29 cellular contexts compared by ENCODE assay signal in the genomic region with DNA sequence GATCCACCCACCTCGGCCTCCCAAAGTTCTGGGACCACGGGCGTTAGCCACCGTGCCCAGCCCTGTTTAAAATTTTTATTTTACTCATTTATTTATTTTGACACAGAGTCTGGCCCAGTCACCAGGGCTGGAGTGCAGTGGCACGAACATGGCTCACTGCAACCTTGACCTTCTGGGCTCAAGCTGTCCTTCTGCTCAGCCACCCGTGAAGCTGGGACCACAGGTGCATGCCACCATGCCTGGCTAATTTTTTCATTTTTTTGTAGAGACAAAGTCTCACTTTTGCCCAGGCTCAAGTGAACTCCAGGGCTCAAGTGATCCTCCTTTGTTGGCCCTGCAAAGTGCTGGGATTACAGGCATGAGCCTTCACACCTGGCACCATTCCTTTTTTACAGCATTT. TPM values are rescaled to one million over a fixed set of nuclear protein-coding genes. Genes with fewer than 3 reads are reported as not detected.
DNase-seq lines count a peak whose midpoint lies in the region; ATAC-seq and TF ChIP-seq lines count a peak whose summit lies in the region.
"Had no signal": no experiment of that assay in that cellular context is flagged by ENCODE, and none has a peak within 500 bp of the region (broad histone marks: within the 10 kb centered on the region; RNA-seq: fewer than 3 reads in every experiment).

No MANE protein-coding gene starts in this region.

- intact Hi-C loops in left lung (cut with DNase I): no loop called here

- H3K27me3 ChIP-seq in OCI-LY1 (ENCODE audit: insufficient read depth, low read length) (no peaks in the 10 kb centered on the region), left lung (no peaks in the 10 kb centered on the region)
- H3K27me3 ChIP-seq: BLaER1, breast epithelium, gastroesophageal sphincter, stomach had no signal

- ATAC-seq in GM18517 (IDR thresholded peaks at IDR 0.05; ENCODE audit: unreplicated experiment) (peak; percentile 67), HG02588 (IDR thresholded peaks at IDR 0.05; ENCODE audit: unreplicated experiment) (peak; percentile 66), GM21723 (IDR thresholded peaks at IDR 0.05; ENCODE audit: unreplicated experiment) (no peak), left lung (no peak)
- ATAC-seq: gastroesophageal sphincter, mucosa of descending colon, natural killer cell, psoas muscle, T-cell, WTC11 had no signal

- H3K27ac Mint-ChIP-seq in nephron progenitor cell: no peak overlapping the region
- H3K27ac Mint-ChIP-seq: activated CD4-positive, alpha-beta T cell treated with anti-CD3 and anti-CD28 coated beads, Interleukin-2, amount 10 ng/mL, durations not matched to agents 24 days and 14 days; activated naive CD8-positive, alpha-beta T cell; natural killer cell; T-cell; WTC11 had no signal

- no peak overlapping the region for H2AFZ ChIP-seq in OCI-LY1 (ENCODE audit: low read length)

- TF ChIP-seq CTCF in OCI-LY1 (IDR thresholded peaks at IDR 0.05; ENCODE audit: low read length) (no peak), nephron progenitor cell (IDR thresholded peaks at IDR 0.05) (no peak), left lung (IDR thresholded peaks at IDR 0.05) (no peak)

- H3K4me2 ChIP-seq in OCI-LY1 (ENCODE audit: low read length): peak overlapping the region; percentile 17; the same call in 1 of the 2 replicates
- H3K4me2 ChIP-seq: BLaER1, KMS-11 had no signal

- peak overlapping the region; percentile 81 for H3K27ac ChIP-seq in OCI-LY1 (ENCODE audit: low read depth, low read length, poor library complexity, severe bottlenecking)
- no peak overlapping the region for H3K27ac ChIP-seq in left lung
- H3K27ac ChIP-seq: BLaER1, breast epithelium, gastroesophageal sphincter, KMS-11, psoas muscle, RWPE1, stomach had no signal

- H3K4me1 Mint-ChIP-seq in nephron progenitor cell: peaks cover 40% of the 10 kb centered on the region
- H3K4me1 Mint-ChIP-seq: activated CD4-positive, alpha-beta T cell treated with anti-CD3 and anti-CD28 coated beads, Interleukin-2, amount 10 ng/mL, durations not matched to agents 24 days and 14 days; natural killer cell; T-cell had no signal

- H3K9ac ChIP-seq in OCI-LY1 (ENCODE audit: low read length): no peak overlapping the region
- H3K9ac ChIP-seq: BLaER1, KMS-11 had no signal

- H3K79me2 ChIP-seq in OCI-LY1 (ENCODE audit: insufficient read depth, low read length): no peaks in the 10 kb centered on the region

- H3K4me3 ChIP-seq in OCI-LY1 (ENCODE audit: low read depth, low read length, poor library complexity, severe bottlenecking) (no peak overlapping the region), left lung (no peak overlapping the region)
- H3K4me3 ChIP-seq: BLaER1, breast epithelium, gastroesophageal sphincter, mucosa of descending colon, psoas muscle, stomach had no signal

- H3K9me3 ChIP-seq in OCI-LY1 (ENCODE audit: low read length): no peaks in the 10 kb centered on the region
- H3K9me3 ChIP-seq in left lung: no peaks in the 10 kb centered on the region
- H3K9me3 ChIP-seq: BLaER1, breast epithelium, gastroesophageal sphincter, mucosa of descending colon, psoas muscle, stomach had no signal

- H3K9me2 ChIP-seq in OCI-LY1 (ENCODE audit: low read depth, low read length): no peaks in the 10 kb centered on the region

- no peaks in the 10 kb centered on the region for H3K36me3 Mint-ChIP-seq in nephron progenitor cell (ENCODE audit: low read depth)
- H3K36me3 Mint-ChIP-seq: natural killer cell, WTC11 had no signal

- H3F3A ChIP-seq in OCI-LY1 (ENCODE audit: insufficient read depth, low read length): no peaks in the 10 kb centered on the region

- H3K27me3 Mint-ChIP-seq in nephron progenitor cell (ENCODE audit: low read depth, poor library complexity): peaks cover 25% of the 10 kb centered on the region

- DNase-seq in nephron progenitor cell (peak; percentile 8), left lung (no peak)
- DNase-seq in activated T-cell treated with anti-CD3 and anti-CD28 coated beads, Interleukin-2, amount 50 U/mL, for 48 hours: no peak
- DNase-seq: activated CD4-positive, alpha-beta T cell treated with anti-CD3 and anti-CD28 coated beads, Interleukin-2, amount 10 ng/mL, durations not matched to agents 24 days and 14 days; activated effector memory CD4-positive, alpha-beta T cell treated with Interleukin-2 at 50 U/mL for 16 hours; anterior cingulate cortex; DMS153; HCEC 1CT; kidney glomerular epithelial cell; mucosa of descending colon; natural killer cell; NCI-H1417 treated with DMSO at 0.1 percent for 48 hours; NCI-H2081 treated with DMSO at 0.1 percent for 48 hours; NCI-H345; psoas muscle; stimulated activated CD4-positive, alpha-beta T cell treated with anti-CD3 and anti-CD28 coated beads, Interleukin-4, amount 100 ng/mL, for 1 hour; stomach; T-cell had no signal

- no peaks in the 10 kb centered on the region for H4K20me1 ChIP-seq in OCI-LY1 (ENCODE audit: insufficient read depth, low read length)
- H4K20me1 ChIP-seq: BLaER1 had no signal

- H3K4me3 Mint-ChIP-seq in nephron progenitor cell: no peak overlapping the region
- H3K4me3 Mint-ChIP-seq: activated CD4-positive, alpha-beta T cell treated with anti-CD3 and anti-CD28 coated beads, Interleukin-2, amount 10 ng/mL, durations not matched to agents 24 days and 14 days; activated naive CD8-positive, alpha-beta T cell; natural killer cell; T-cell; WTC11 had no signal

- H3K36me3 ChIP-seq in OCI-LY1 (ENCODE audit: insufficient read depth, low read length): no peaks in the 10 kb centered on the region
- no peaks in the 10 kb centered on the region for H3K36me3 ChIP-seq in left lung
- H3K36me3 ChIP-seq: BLaER1, breast epithelium, gastroesophageal sphincter, stomach had no signal

- H3K4me1 ChIP-seq in OCI-LY1 (ENCODE audit: insufficient read depth, low read length, severe bottlenecking): peaks cover 52% of the 10 kb centered on the region
- H3K4me1 ChIP-seq in left lung: no peaks in the 10 kb centered on the region
- H3K4me1 ChIP-seq: breast epithelium, gastroesophageal sphincter, stomach had no signal

- no peaks in the 10 kb centered on the region for H3K9me3 Mint-ChIP-seq in nephron progenitor cell
- H3K9me3 Mint-ChIP-seq: activated CD4-positive, alpha-beta T cell treated with anti-CD3 and anti-CD28 coated beads, Interleukin-2, amount 10 ng/mL, durations not matched to agents 24 days and 14 days; natural killer cell; T-cell; WTC11 had no signal

RNA-seq across cellular contexts. Expression of a gene that starts 27.5 kb away (rescaled TPM):
- 1 to 10 TPM; 3.8 to 4.6 TPM for total RNA-seq in left lung

Comparison
In these comparisons a context has a peak if more than half of its experiments do, and no peak if none do; other contexts are left out.
1. ATAC-seq: peak in GM18517 (single experiment) and HG02588 (single experiment); none in GM21723 (single experiment) and left lung (single experiment).